ENCODE assay signal across 28 cellular contexts in the genomic region with DNA sequence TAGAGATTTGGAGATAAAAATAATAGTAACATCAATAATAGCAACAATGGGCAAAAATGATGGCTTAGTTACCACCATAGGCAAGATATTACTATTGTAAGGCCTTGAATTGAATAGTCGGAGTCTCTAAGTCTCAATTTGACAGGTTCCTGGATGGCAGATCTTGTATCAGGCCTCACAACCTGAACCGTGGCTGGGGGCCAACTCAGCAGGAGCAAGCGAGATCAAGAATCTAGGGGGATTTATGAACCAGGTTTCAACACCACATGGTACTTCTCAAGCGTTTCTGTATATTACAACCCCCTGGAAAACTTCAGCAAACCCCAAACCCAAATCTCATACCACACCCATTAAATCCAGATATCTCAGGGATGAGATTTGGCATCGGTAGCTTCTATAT.
"Had no signal": no experiment of that assay in that cellular context is flagged by ENCODE, and none has a peak within 500 bp of the region (broad histone marks: within the 10 kb centered on the region; RNA-seq: fewer than 3 reads in every experiment).

No MANE protein-coding gene starts in this region.

- H3K4me3 ChIP-seq: colonic mucosa, esophagus squamous epithelium, gastrocnemius medialis, hepatocyte, left ventricle myocardium inferior, lower lobe of right lung, mucosa of descending colon had no signal

- H3K36me3 ChIP-seq: colonic mucosa, esophagus squamous epithelium, gastrocnemius medialis, left ventricle myocardium inferior, lower lobe of right lung had no signal

- H3K9me3 ChIP-seq: colonic mucosa, esophagus squamous epithelium, gastrocnemius medialis, lower lobe of right lung, mucosa of descending colon had no signal

- H3K27me3 ChIP-seq: colonic mucosa, esophagus squamous epithelium, gastrocnemius medialis, hepatocyte had no signal

- ATAC-seq: effector memory CD8-positive, alpha-beta T cell; esophagus mucosa; gastrocnemius medialis; left colon; left lobe of liver; lower lobe of right lung; mucosa of descending colon; naive thymus-derived CD8-positive, alpha-beta T cell had no signal

- H3K4me1 ChIP-seq: colonic mucosa, esophagus squamous epithelium, gastrocnemius medialis, left ventricle myocardium inferior, lower lobe of right lung had no signal

- H3K27ac ChIP-seq: colonic mucosa, epithelial cell of prostate, esophagus squamous epithelium, gastrocnemius medialis, hepatocyte, left ventricle myocardium inferior, lower lobe of right lung had no signal

- DNase-seq: colonic mucosa; cortex of kidney; effector CD8-positive, alpha-beta T cell; effector memory CD8-positive, alpha-beta T cell; endodermal cell; erythroblast; esophagus squamous epithelium; foreskin fibroblast; foreskin melanocyte; gastrocnemius medialis; glutamatergic neuron; head of caudate nucleus; hypothalamus; immature natural killer cell; islet precursor cell; kidney; kidney glomerular epithelial cell; left colon; left ventricle myocardium inferior; lower lobe of right lung; mesenchymal stem cell; mucosa of descending colon; naive B cell; naive thymus-derived CD8-positive, alpha-beta T cell had no signal
